Comparison of ENCODE assay signal across 8 cellular contexts in the genomic region with DNA sequence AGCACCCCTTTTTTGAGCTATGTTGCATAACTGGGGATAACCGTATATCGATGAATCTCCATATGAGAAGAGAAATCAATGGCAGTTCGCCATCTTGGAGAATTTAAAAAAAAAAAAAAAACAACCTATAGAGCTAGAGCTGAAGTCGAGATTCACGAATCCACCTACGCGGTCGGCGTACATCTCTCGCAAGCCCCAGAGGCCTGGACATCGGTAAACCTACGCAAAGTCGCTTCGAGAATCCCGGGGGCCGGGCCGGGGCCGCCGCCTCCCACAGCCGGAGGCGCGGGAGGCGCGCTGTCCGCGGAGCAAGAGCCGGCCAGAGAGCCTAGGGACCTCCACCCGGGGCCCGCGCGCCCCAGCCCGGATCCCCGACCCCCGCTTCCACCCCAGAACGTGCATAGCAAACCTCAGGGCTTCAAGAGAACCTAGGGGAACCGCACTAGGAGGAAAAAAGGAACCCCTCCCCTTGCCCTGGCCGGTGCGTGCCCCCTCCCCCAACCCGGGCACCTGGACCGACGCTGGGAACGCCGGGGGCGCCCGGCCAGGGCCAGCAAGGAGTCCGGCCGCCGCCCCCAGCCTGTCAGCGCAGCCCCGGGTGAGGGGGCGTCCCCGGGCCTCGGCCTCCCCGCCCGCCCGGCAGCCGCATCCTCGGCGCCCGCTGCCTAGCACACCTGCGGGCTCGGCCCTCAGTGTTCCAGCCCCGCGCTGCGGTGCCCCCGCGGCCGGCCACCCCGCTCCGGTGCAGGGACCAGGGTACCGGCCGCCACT. TPM values are rescaled to one million over a fixed set of nuclear protein-coding genes. Genes with fewer than 3 reads are reported as not detected.
DNase-seq lines count a peak whose midpoint lies in the region; ATAC-seq and TF ChIP-seq lines count a peak whose summit lies in the region.

No MANE protein-coding gene starts in this region.

- peak overlapping the region; percentile 91 for H3K4me3 ChIP-seq in Caco-2 (ENCODE audit: low read depth, low read length)
- peak overlapping the region; percentile 88 for H3K4me3 ChIP-seq in HUES48 (ENCODE audit: low read depth, low read length)
- H3K4me3 ChIP-seq in neural cell (ENCODE audit: low read length) = peak overlapping the region; percentile 71

- H3K9ac ChIP-seq in HUES48 (ENCODE audit: low read depth, low read length) (peak overlapping the region; percentile 98), neural cell (ENCODE audit: low read length) (peak overlapping the region; percentile 96)

- peak overlapping the region; percentile 64 for H3K4me2 ChIP-seq in neural cell (ENCODE audit: low read length)

- peaks cover 3% of the 10 kb centered on the region for H3K27me3 Mint-ChIP-seq in Caco-2 (ENCODE audit: insufficient read depth, unreplicated experiment)
- peaks cover 42% of the 10 kb centered on the region for H3K27me3 Mint-ChIP-seq in stimulated activated naive CD8-positive, alpha-beta T cell treated with anti-CD3 and anti-CD28 coated beads, Interleukin-15, Interleukin-2, amounts not matched to agents 100 ng/mL and 50 ng/mL, for 24 hours

- H3K9me2 ChIP-seq in neural cell (ENCODE audit: insufficient read depth, low read length) = no peaks in the 10 kb centered on the region

- POLR2A ChIA-PET in Caco-2 (lab: Charles Lee) = interaction anchor here (0.6 to 1.2 kb wide), 4 partner anchors 173 to 576 kb away, joined by 3 to 5 read pairs (median 4); partner anchors contain the start of gene SERP1

- BruUV-seq in Caco-2 (replicated peaks; lab: Mats Ljungman, UMichigan) = no TSS peak

- peaks cover 73% of the 10 kb centered on the region for H3K79me2 ChIP-seq in neural cell (replicated peaks; ENCODE audit: insufficient read depth, low read length)

- no peaks in the 10 kb centered on the region for H3K9me3 Mint-ChIP-seq in Caco-2 (ENCODE audit: unreplicated experiment)
- H3K9me3 Mint-ChIP-seq in stimulated activated naive CD8-positive, alpha-beta T cell treated with anti-CD3 and anti-CD28 coated beads, Interleukin-15, Interleukin-2, amounts not matched to agents 100 ng/mL and 50 ng/mL, for 24 hours = no peaks in the 10 kb centered on the region

- no peak for TF ChIP-seq RAD21 in neural cell (conservative IDR thresholded peaks at IDR 0.05)

- TF ChIP-seq EP300 in neural cell (conservative IDR thresholded peaks at IDR 0.05; ENCODE audit: poor library complexity, severe bottlenecking) = no peak

- H3K36me3 ChIP-seq in Caco-2 (ENCODE audit: control insufficient read depth, insufficient read depth, low read length) (no peaks in the 10 kb centered on the region), HUES48 (ENCODE audit: control insufficient read depth, insufficient read depth, low read length) (peaks cover 31% of the 10 kb centered on the region), neural cell (ENCODE audit: insufficient read depth, low read length) (no peaks in the 10 kb centered on the region)

- TF ChIP-seq CTCF in Caco-2 (IDR thresholded peaks at IDR 0.05; ENCODE audit: insufficient read depth in 1 of 2, low read depth in 1 of 2, low read length in 1 of 2, severe bottlenecking in 1 of 2, unreplicated experiment in 1 of 2) = no peak
- TF ChIP-seq CTCF in foreskin keratinocyte (conservative IDR thresholded peaks at IDR 0.05) = no peak
- no peak for TF ChIP-seq CTCF in neural cell (IDR thresholded peaks at IDR 0.05; ENCODE audit: poor library complexity, severe bottlenecking)

- H3K9me3 ChIP-seq in Caco-2 (no peaks in the 10 kb centered on the region), HUES48 (ENCODE audit: control insufficient read depth, insufficient read depth, low read length) (no peaks in the 10 kb centered on the region), neural cell (ENCODE audit: low read length) (no peaks in the 10 kb centered on the region)

- intact Hi-C loops in Caco-2 (cut with micrococcal nuclease; ENCODE audit: unreplicated experiment) = loop anchor here (1.0 to 10.0 kb wide), 3 partner anchors 34 to 632 kb away; partner anchors contain the start of gene SELENOT

- H3K27me3 ChIP-seq in Caco-2 (replicated peaks; ENCODE audit: control insufficient read depth, insufficient read depth, low read length) (no peaks in the 10 kb centered on the region), HUES48 (ENCODE audit: control insufficient read depth, insufficient read depth, low read length) (no peaks in the 10 kb centered on the region), foreskin keratinocyte (no peaks in the 10 kb centered on the region), neural cell (ENCODE audit: insufficient read depth, low read depth, low read length) (no peaks in the 10 kb centered on the region)

- H3K4me1 ChIP-seq in Caco-2 = no peaks in the 10 kb centered on the region
- H3K4me1 ChIP-seq in HUES48 (ENCODE audit: control insufficient read depth, insufficient read depth, low read length) = peaks cover 42% of the 10 kb centered on the region
- peaks cover 27% of the 10 kb centered on the region for H3K4me1 ChIP-seq in foreskin keratinocyte

- H3K4me1 Mint-ChIP-seq in Caco-2 (ENCODE audit: low read depth, unreplicated experiment) = no peaks in the 10 kb centered on the region
- H3K4me1 Mint-ChIP-seq in stimulated activated naive CD8-positive, alpha-beta T cell treated with anti-CD3 and anti-CD28 coated beads, Interleukin-15, Interleukin-2, amounts not matched to agents 100 ng/mL and 50 ng/mL, for 24 hours (ENCODE audit: low read depth) = peaks cover 17% of the 10 kb centered on the region

- DNase-seq in Caco-2 = peak; percentile 77 to 84
- peak; percentile 78 for DNase-seq in RPMI7951 (ENCODE audit: low read depth)
- DNase-seq in activated gamma-delta T cell treated with anti-CD3 and anti-CD28 coated beads, Interleukin-2, amount 50 U/mL, for 16 hours (ENCODE audit: low read depth) = peak; percentile 57
- DNase-seq in foreskin keratinocyte = peak in 1 of 2 donors; percentile 60

- peak overlapping the region; percentile 98 for H3K27ac ChIP-seq in HUES48 (ENCODE audit: low read depth, low read length)
- peak overlapping the region; percentile 56 for H3K27ac ChIP-seq in foreskin keratinocyte
- H3K27ac ChIP-seq in neural cell (ENCODE audit: low read length) = peak overlapping the region; percentile 96

- ATAC-seq in GM21447 (IDR thresholded peaks at IDR 0.05; ENCODE audit: unreplicated experiment) (peak; percentile 72), foreskin keratinocyte (peak; percentile 52)

- CTCF ChIA-PET in Caco-2 (lab: Charles Lee) = interaction anchor here (1.0 kb wide), 1 partner anchor 214 kb away, joined by 4 read pairs; no protein-coding TSS in a partner anchor

- peak overlapping the region; percentile 84 for H3K27ac Mint-ChIP-seq in Caco-2 (ENCODE audit: unreplicated experiment)
- H3K27ac Mint-ChIP-seq in stimulated activated naive CD8-positive, alpha-beta T cell treated with anti-CD3 and anti-CD28 coated beads, Interleukin-15, Interleukin-2, amounts not matched to agents 100 ng/mL and 50 ng/mL, for 24 hours = peak overlapping the region; percentile 71

- peak overlapping the region; percentile 47 for H2AFZ ChIP-seq in neural cell (ENCODE audit: low read depth, low read length)

- peaks cover 28% of the 10 kb centered on the region for H3K36me3 Mint-ChIP-seq in Caco-2 (ENCODE audit: insufficient read depth, unreplicated experiment)
- H3K36me3 Mint-ChIP-seq in stimulated activated naive CD8-positive, alpha-beta T cell treated with anti-CD3 and anti-CD28 coated beads, Interleukin-15, Interleukin-2, amounts not matched to agents 100 ng/mL and 50 ng/mL, for 24 hours (ENCODE audit: low read depth) = no peaks in the 10 kb centered on the region

- H3F3A ChIP-seq in neural cell (ENCODE audit: insufficient read depth, low read length, poor library complexity, severe bottlenecking) = no peaks in the 10 kb centered on the region

- H4K20me1 ChIP-seq in neural cell (ENCODE audit: insufficient read depth) = peaks cover 19% of the 10 kb centered on the region

- peak overlapping the region; percentile 78 for H3K4me3 Mint-ChIP-seq in Caco-2 (ENCODE audit: unreplicated experiment)
- H3K4me3 Mint-ChIP-seq in stimulated activated naive CD8-positive, alpha-beta T cell treated with anti-CD3 and anti-CD28 coated beads, Interleukin-15, Interleukin-2, amounts not matched to agents 100 ng/mL and 50 ng/mL, for 24 hours = peak overlapping the region; percentile 85

TF ChIP-seq in neural cell, 6 proteins besides CTCF, POLR2A, EP300 and RAD21:
- no peak for TF ChIP-seq MXI1 (conservative IDR thresholded peaks at IDR 0.05; ENCODE audit: poor library complexity, severe bottlenecking)
- TF ChIP-seq EZH2 (IDR thresholded peaks at IDR 0.05; ENCODE audit: borderline replicate concordance, insufficient read depth, low read length, poor library complexity, severe bottlenecking) = no peak
- TF ChIP-seq SMC3 (conservative IDR thresholded peaks at IDR 0.05; ENCODE audit: poor library complexity) = no peak
- peak; percentile 52 for TF ChIP-seq POLR2AphosphoS5 (IDR thresholded peaks at IDR 0.05)
- peak; percentile 18 for TF ChIP-seq TAF1 (IDR thresholded peaks at IDR 0.05; ENCODE audit: low read depth)
- TF ChIP-seq, protein P1, sequence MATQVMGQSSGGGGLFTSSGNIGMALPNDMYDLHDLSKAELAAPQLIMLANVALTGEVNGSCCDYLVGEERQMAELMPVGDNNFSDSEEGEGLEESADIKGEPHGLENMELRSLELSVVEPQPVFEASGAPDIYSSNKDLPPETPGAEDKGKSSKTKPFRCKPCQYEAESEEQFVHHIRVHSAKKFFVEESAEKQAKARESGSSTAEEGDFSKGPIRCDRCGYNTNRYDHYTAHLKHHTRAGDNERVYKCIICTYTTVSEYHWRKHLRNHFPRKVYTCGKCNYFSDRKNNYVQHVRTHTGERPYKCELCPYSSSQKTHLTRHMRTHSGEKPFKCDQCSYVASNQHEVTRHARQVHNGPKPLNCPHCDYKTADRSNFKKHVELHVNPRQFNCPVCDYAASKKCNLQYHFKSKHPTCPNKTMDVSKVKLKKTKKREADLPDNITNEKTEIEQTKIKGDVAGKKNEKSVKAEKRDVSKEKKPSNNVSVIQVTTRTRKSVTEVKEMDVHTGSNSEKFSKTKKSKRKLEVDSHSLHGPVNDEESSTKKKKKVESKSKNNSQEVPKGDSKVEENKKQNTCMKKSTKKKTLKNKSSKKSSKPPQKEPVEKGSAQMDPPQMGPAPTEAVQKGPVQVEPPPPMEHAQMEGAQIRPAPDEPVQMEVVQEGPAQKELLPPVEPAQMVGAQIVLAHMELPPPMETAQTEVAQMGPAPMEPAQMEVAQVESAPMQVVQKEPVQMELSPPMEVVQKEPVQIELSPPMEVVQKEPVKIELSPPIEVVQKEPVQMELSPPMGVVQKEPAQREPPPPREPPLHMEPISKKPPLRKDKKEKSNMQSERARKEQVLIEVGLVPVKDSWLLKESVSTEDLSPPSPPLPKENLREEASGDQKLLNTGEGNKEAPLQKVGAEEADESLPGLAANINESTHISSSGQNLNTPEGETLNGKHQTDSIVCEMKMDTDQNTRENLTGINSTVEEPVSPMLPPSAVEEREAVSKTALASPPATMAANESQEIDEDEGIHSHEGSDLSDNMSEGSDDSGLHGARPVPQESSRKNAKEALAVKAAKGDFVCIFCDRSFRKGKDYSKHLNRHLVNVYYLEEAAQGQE (IDR thresholded peaks at IDR 0.05; ENCODE audit: borderline replicate concordance) = no peak

RNA-seq across cellular contexts. Expression of gene PFN2, which starts 0.6 kb away (rescaled TPM):
- total RNA-seq in Caco-2 (2022) = 39.3 and 45.9 TPM in 2 replicates
- total RNA-seq in RPMI7951 (2014; rRNA removed; shearing (Covaris generic)) = 281 and 309 TPM in 2 replicates
- 132 and 144 TPM in 2 replicates for total RNA-seq in foreskin keratinocyte
- 126 and 134 TPM in 2 replicates for polyA plus RNA-seq in foreskin keratinocyte
- 527 and 542 TPM in 2 replicates for polyA plus RNA-seq in neural cell
- polyA minus RNA-seq in neural cell = 387 and 394 TPM in 2 replicates
